In genomic region chr11:64865286-64866172, GRCh38 we compare ENCODE assay signal across 8 cellular contexts. TPM values are rescaled to one million over a fixed set of nuclear protein-coding genes. Genes with fewer than 3 reads are reported as not detected.
DNase-seq lines count a peak whose midpoint lies in the region; ATAC-seq, FAIRE-seq and TF ChIP-seq lines count a peak whose summit lies in the region.

No MANE protein-coding gene starts in this region.

- H3K36me3 ChIP-seq in OCI-LY7 (ENCODE audit: insufficient read depth, low read length) (peaks cover 39% of the 10 kb centered on the region; the same call in 1 of the 2 replicates), pancreas (no peaks in the 10 kb centered on the region)

- no peaks in the 10 kb centered on the region for H3K9me2 ChIP-seq in OCI-LY7 (ENCODE audit: insufficient read depth, low read length)

- no peak for FAIRE-seq in pancreas (lab: Jason Lieb, UNC)

- H2AFZ ChIP-seq in OCI-LY7 (ENCODE audit: low read length) = no peak overlapping the region

- POLR2A ChIA-PET in OCI-LY7 (lab: Charles Lee) = interaction anchor here (0.5 to 13.0 kb wide), 4 partner anchors 11 to 46 kb away, joined by 3 to 178 read pairs (median 59); partner anchors contain the start of gene EHD1

- H3K4me3 ChIP-seq in OCI-LY7 (ENCODE audit: low read depth, low read length, poor library complexity, severe bottlenecking) = peak overlapping the region; percentile 59
- H3K4me3 ChIP-seq in pancreas = no peak overlapping the region

- H3K79me2 ChIP-seq in OCI-LY7 (ENCODE audit: insufficient read depth, low read depth, low read length) = peaks cover 91% of the 10 kb centered on the region

- H3K4me1 ChIP-seq in OCI-LY7 (ENCODE audit: insufficient read depth, low read length, poor library complexity, severe bottlenecking) (peaks cover 100% of the 10 kb centered on the region), pancreas (peaks cover 5 to 13% (median 9%) of the 10 kb centered on the region in 3 donors)

- peak overlapping the region; percentile 97 for H3K27ac ChIP-seq in OCI-LY7 (ENCODE audit: low read depth, low read length, poor library complexity, severe bottlenecking)
- peak overlapping the region in 3 of 4 donors; percentile 16 to 47 (median 16) for H3K27ac ChIP-seq in pancreas

- 83 to 88% methylated on average over 15 of the region's 15 CpGs for WGBS in pancreas, 2 donors

- CTCF ChIA-PET in OCI-LY7 (lab: Charles Lee; ENCODE audit: unreplicated experiment) = interaction anchor here (0.5 to 2.8 kb wide), 5 partner anchors 9 to 41 kb away, joined by 3 to 20 read pairs (median 4); no protein-coding TSS in a partner anchor

- H4K20me1 ChIP-seq in OCI-LY7 (ENCODE audit: insufficient read depth, low read length) = no peaks in the 10 kb centered on the region

- DNase-seq in Right ventricle myocardium superior (no peak), cardiac septum (ENCODE audit: low spot score) (no peak), OCI-LY7 (ENCODE audit: low spot score) (peak; percentile 80), dedifferentiated amniotic fluid mesenchymal stem cell (ENCODE audit: extremely low spot score) (peak; percentile 26), pancreas (no peak), NCI-H1436 (lab: John Stamatoyannopoulos, UW) (no peak), medulla oblongata (ENCODE audit: extremely low spot score) (no peak), NK-92 (lab: John Stamatoyannopoulos, UW; ENCODE audit: unreplicated experiment) (no peak)

- H3K27me3 ChIP-seq in pancreas = no peaks in the 10 kb centered on the region

- TF ChIP-seq CTCF in OCI-LY7 (conservative IDR thresholded peaks at IDR 0.05; ENCODE audit: low read length) (no peak), pancreas (IDR thresholded peaks at IDR 0.05) (no peak)

- intact Hi-C loops in Right ventricle myocardium superior (cut with DNase I) (no loop called here), cardiac septum (cut with DNase I) (no loop called here), OCI-LY7 (cut with micrococcal nuclease; ENCODE audit: unreplicated experiment) (loop anchor here (2.0 kb wide), 1 partner anchor 15 kb away; no protein-coding TSS in a partner anchor), pancreas (cut with DNase I) (no loop called here)

- BruUV-seq in OCI-LY7 (replicated peaks; lab: Mats Ljungman, UMichigan) = TSS peak; percentile 83

- ATAC-seq in Right ventricle myocardium superior (ENCODE audit: poor library complexity) = peak; percentile 19
- ATAC-seq in pancreas = peak in 1 of 4 donors; percentile 7

- no peaks in the 10 kb centered on the region for H3K9me3 ChIP-seq in OCI-LY7 (ENCODE audit: low read length)
- no peaks in the 10 kb centered on the region for H3K9me3 ChIP-seq in pancreas

- peak overlapping the region; percentile 87 for H3K4me2 ChIP-seq in OCI-LY7 (ENCODE audit: low read length)

RNA-seq across cellular contexts. Expression of gene EHD1, which starts 12.9 kb away (rescaled TPM):
- total RNA-seq in Right ventricle myocardium superior (47.4 TPM), cardiac septum (50.9 TPM), OCI-LY7 (2022) (153 and 177 TPM in 2 replicates), pancreas (10 to 100 TPM; 13.8 to 22.1 (median 17.9) TPM)
- total RNA-seq in OCI-LY7 (2014; rRNA removed; shearing (Covaris generic)) = 101 and 107 TPM in 2 replicates
- 10 to 100 TPM; 10.1 to 10.6 TPM for polyA plus RNA-seq in pancreas

RNA-seq across cellular contexts. Expression of gene CDC42BPG, which starts 21.1 kb away (rescaled TPM):
- total RNA-seq in Right ventricle myocardium superior (0.35 TPM), cardiac septum (1.2 TPM), OCI-LY7 (2022) (3.5 and 5.1 TPM in 2 replicates), pancreas (10 to 100 TPM in 5 of 6 donors, 1 to 10 TPM in 1; 9.7 to 16.8 (median 12.7) TPM)
- 4.9 TPM in 2 replicates for total RNA-seq in OCI-LY7 (2014; rRNA removed; shearing (Covaris generic))
- polyA plus RNA-seq in pancreas = 10 to 100 TPM; 11.6 to 23.8 TPM

RNA-seq across cellular contexts. Expression of gene ATG2A, which starts 51.5 kb away (rescaled TPM):
- 11.5 TPM for total RNA-seq in Right ventricle myocardium superior
- total RNA-seq in cardiac septum = 14.6 TPM
- total RNA-seq in OCI-LY7 (2014; rRNA removed; shearing (Covaris generic)) = 18.1 and 29.0 TPM in 2 replicates
- 28.2 and 28.7 TPM in 2 replicates for total RNA-seq in OCI-LY7 (2022)
- total RNA-seq in pancreas = 10 to 100 TPM; 13.3 to 18.4 (median 15.5) TPM
- 10 to 100 TPM; 33.1 to 34.1 TPM for polyA plus RNA-seq in pancreas

RNA-seq across cellular contexts. Expression of gene MEN1, which starts 55.2 kb away (rescaled TPM):
- total RNA-seq in Right ventricle myocardium superior (8.6 TPM), cardiac septum (8.6 TPM), OCI-LY7 (2022) (71.6 and 72.4 TPM in 2 replicates), pancreas (10 to 100 TPM in 5 of 6 donors, 1 to 10 TPM in 1; 8.7 to 21.2 (median 12.6) TPM)
- total RNA-seq in OCI-LY7 (2014; rRNA removed; shearing (Covaris generic)) = 29.8 and 44.4 TPM in 2 replicates
- polyA plus RNA-seq in pancreas = 10 to 100 TPM; 22.8 to 25.3 TPM

RNA-seq across cellular contexts. Expression of gene PPP2R5B, which starts 59.0 kb away (rescaled TPM):
- total RNA-seq in Right ventricle myocardium superior = 20.6 TPM
- 24.9 TPM for total RNA-seq in cardiac septum
- 8.6 and 8.8 TPM in 2 replicates for total RNA-seq in OCI-LY7 (2014; rRNA removed; shearing (Covaris generic))
- 13.3 and 16.2 TPM in 2 replicates for total RNA-seq in OCI-LY7 (2022)
- 10 to 100 TPM in 4 of 6 donors, 1 to 10 TPM in 2; 6.3 to 14.1 (median 10.7) TPM for total RNA-seq in pancreas
- polyA plus RNA-seq in pancreas = 10 to 100 TPM; 21.8 to 24.2 TPM

Comparison
In these comparisons a context has a peak if more than half of its experiments do, and no peak if none do; other contexts are left out.
1. DNase-seq: peak in OCI-LY7 (single experiment) and dedifferentiated amniotic fluid mesenchymal stem cell (single experiment); none in Right ventricle myocardium superior (single experiment), cardiac septum (single experiment), pancreas (0 of 6), NCI-H1436 (single experiment), medulla oblongata (single experiment) and NK-92 (single experiment).